8 cellular contexts compared by ENCODE assay signal in the genomic region with DNA sequence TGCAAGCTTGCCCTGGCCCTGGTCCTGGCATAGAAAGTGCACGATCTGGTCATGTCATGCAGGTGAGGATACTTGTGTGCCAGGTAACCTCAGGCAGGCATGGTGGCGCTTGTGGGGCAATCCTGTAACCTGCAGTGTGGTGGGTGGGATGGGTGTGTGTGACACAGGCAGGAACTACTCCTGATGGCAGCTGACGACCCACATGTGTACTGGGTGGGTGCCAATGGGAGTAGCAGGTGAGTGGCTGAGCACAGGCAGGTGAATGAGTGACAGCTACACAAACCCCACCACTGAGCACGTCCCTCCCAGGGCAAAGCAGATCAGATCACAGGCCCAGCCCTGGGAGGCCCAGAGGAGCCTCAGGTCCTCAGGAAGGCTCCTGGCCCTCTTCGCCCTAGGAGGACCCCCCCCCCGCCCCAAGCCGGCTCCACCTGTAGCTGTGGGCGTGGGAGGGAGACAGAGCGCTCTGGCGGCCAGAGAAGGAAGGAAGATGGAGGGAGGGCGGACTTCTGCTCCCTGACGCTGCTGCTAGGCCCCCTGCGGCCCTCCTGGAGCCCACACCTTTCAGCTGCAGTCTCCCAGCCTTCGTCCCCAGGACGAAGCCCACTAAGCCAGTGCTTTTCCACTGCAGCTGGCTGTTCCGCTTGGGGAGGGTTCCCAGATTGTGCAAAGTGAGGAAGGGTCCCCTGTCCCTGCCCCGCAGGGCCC. TPM values are rescaled to one million over a fixed set of nuclear protein-coding genes. Genes with fewer than 3 reads are reported as not detected.
DNase-seq lines count a peak whose midpoint lies in the region; ATAC-seq and TF ChIP-seq lines count a peak whose summit lies in the region.

No MANE protein-coding gene starts in this region.

- intact Hi-C loops in A673 (cut with micrococcal nuclease; ENCODE audit: unreplicated experiment), result no loop called here
- intact Hi-C loops in mucosa of descending colon (cut with DNase I, micrococcal nuclease), result no loop called here

- no peaks in the 10 kb centered on the region for H3K27me3 ChIP-seq in A673 (replicated peaks; ENCODE audit: insufficient read depth, low read depth, low read length, poor library complexity)
- H3K27me3 ChIP-seq in brain microvascular endothelial cell (replicated peaks), result no peaks in the 10 kb centered on the region

- no peaks in the 10 kb centered on the region for H3K4me1 ChIP-seq in A673 (ENCODE audit: insufficient read depth, low read length, poor library complexity, severe bottlenecking)
- peaks cover 14% of the 10 kb centered on the region for H3K4me1 ChIP-seq in HEK293 (ENCODE audit: control insufficient read depth, insufficient read depth, low read length)
- H3K4me1 ChIP-seq in mucosa of descending colon (ENCODE audit: low read depth), result peaks cover 11% of the 10 kb centered on the region

- CTCF ChIA-PET in A673 (lab: Charles Lee) (no interaction called here), HEK293 (lab: Yijun Ruan, JAX) (interaction anchor here (0.8 kb wide), 1 partner anchor 233 kb away, joined by 4 read pairs; no protein-coding TSS in a partner anchor)

- TF ChIP-seq CTCF in A673 (conservative IDR thresholded peaks at IDR 0.05; ENCODE audit: low read depth, low read length) (no peak), HEK293 (tag by site-specific recombination; IDR thresholded peaks at IDR 0.05) (no peak), brain microvascular endothelial cell (IDR thresholded peaks at IDR 0.05; ENCODE audit: low read depth, low read length, missing control alignments) (no peak), mucosa of descending colon (IDR thresholded peaks at IDR 0.05) (no peak)

- no peak for DNase-seq in A673 (ENCODE audit: low spot score)
- no peak for DNase-seq in brain microvascular endothelial cell
- DNase-seq in mucosa of descending colon, result peak in 2 of 3 donors; percentile 27 to 45
- DNase-seq in dermis blood vessel endothelial cell, result no peak
- no peak for DNase-seq in stimulated activated CD4-positive, alpha-beta T cell treated with anti-CD3 and anti-CD28 coated beads, Interleukin-2, amount 100 ng/mL, for 24 hours
- DNase-seq in NCI-H2171 treated with DMSO at 0.1 percent for 48 hours (lab: John Stamatoyannopoulos, UW), result no peak

- POLR2A ChIA-PET in A673 (lab: Charles Lee; ENCODE audit: low non-redundant PET), result no interaction called here
- POLR2A ChIA-PET in HEK293 (lab: Yijun Ruan, JAX), result interaction anchor here (1.0 to 2.2 kb wide), 4 partner anchors 40 to 194 kb away, joined by 3 to 24 read pairs (median 8); partner anchors contain the start of genes SCGB2B2, ZNF30 and ZNF302

- H3K9me3 ChIP-seq in A673 (ENCODE audit: low read depth, low read length, poor library complexity, severe bottlenecking), result no peaks in the 10 kb centered on the region
- H3K9me3 ChIP-seq in HEK293 (ENCODE audit: control insufficient read depth, insufficient read depth, low read depth, low read length), result peaks cover 2% of the 10 kb centered on the region; the same call in 1 of the 2 replicates
- peaks cover 7% of the 10 kb centered on the region for H3K9me3 ChIP-seq in mucosa of descending colon

- ATAC-seq in mucosa of descending colon (no peak), GM21786 (IDR thresholded peaks at IDR 0.05; ENCODE audit: unreplicated experiment) (no peak)

- H3K4me3 ChIP-seq in A673 (ENCODE audit: low read depth, low read length, poor library complexity, severe bottlenecking) (peak overlapping the region; percentile 74), HEK293 (ENCODE audit: low read depth, low read length) (no peak overlapping the region), brain microvascular endothelial cell (ENCODE audit: low read depth, low read length) (peak overlapping the region; percentile 5), mucosa of descending colon (no peak overlapping the region)

- no peaks in the 10 kb centered on the region for H3K36me3 ChIP-seq in A673 (ENCODE audit: insufficient read depth, low read length, poor library complexity, severe bottlenecking)
- H3K36me3 ChIP-seq in HEK293 (ENCODE audit: control insufficient read depth in 2 of 2, insufficient read depth in 1 of 2, low read length in 2 of 2), result peaks cover 21 to 23% of the 10 kb centered on the region in 2 experiments
- H3K36me3 ChIP-seq in brain microvascular endothelial cell (replicated peaks), result no peaks in the 10 kb centered on the region
- no peaks in the 10 kb centered on the region for H3K36me3 ChIP-seq in mucosa of descending colon (ENCODE audit: low read depth)

- BruUV-seq in A673 (replicated peaks; lab: Mats Ljungman, UMichigan), result no TSS peak

- in situ Hi-C loops in brain microvascular endothelial cell (cut with HindIII; ENCODE audit: low pct_ligation_motif_present, low sequenced_read_pairs), result no loop called here

- H3K27ac ChIP-seq in A673 (ENCODE audit: low read depth, low read length, poor library complexity, severe bottlenecking) (no peak overlapping the region), HEK293 (ENCODE audit: extremely low read depth, low read depth, low read length) (no peak overlapping the region), brain microvascular endothelial cell (no peak overlapping the region)

TF ChIP-seq in HEK293, 187 proteins besides CTCF, POLR2A, EP300 and RAD21:
- TF ChIP-seq, protein P1, sequence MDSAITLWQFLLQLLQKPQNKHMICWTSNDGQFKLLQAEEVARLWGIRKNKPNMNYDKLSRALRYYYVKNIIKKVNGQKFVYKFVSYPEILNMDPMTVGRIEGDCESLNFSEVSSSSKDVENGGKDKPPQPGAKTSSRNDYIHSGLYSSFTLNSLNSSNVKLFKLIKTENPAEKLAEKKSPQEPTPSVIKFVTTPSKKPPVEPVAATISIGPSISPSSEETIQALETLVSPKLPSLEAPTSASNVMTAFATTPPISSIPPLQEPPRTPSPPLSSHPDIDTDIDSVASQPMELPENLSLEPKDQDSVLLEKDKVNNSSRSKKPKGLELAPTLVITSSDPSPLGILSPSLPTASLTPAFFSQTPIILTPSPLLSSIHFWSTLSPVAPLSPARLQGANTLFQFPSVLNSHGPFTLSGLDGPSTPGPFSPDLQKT (IDR thresholded peaks at IDR 0.05; ENCODE audit: borderline replicate concordance, low read depth, low read length), result no peak
- TF ChIP-seq GLIS1 (tag by site-specific recombination; IDR thresholded peaks at IDR 0.05), result peak; percentile 25; the same call in 1 of the 2 replicates
- peak; percentile 52 for TF ChIP-seq GLIS2 (tag by site-specific recombination; IDR thresholded peaks at IDR 0.05)
- 0 out of 2 replicates have a peak, but pooled peaks have one; percentile 36 for TF ChIP-seq ZNF473 (tag by site-specific recombination; IDR thresholded peaks at IDR 0.05)
- TF ChIP-seq ZNF292 (tag by site-specific recombination; IDR thresholded peaks at IDR 0.05; ENCODE audit: borderline replicate concordance, low read depth), result no peak
- peak; percentile 89 for TF ChIP-seq SCRT2 (tag by site-specific recombination; IDR thresholded peaks at IDR 0.05)

RNA-seq across cellular contexts. Expression of gene ZNF181, which starts 1.3 kb away (rescaled TPM):
- 6.7 and 8.2 TPM in 2 replicates for total RNA-seq in A673 (2021)
- total RNA-seq in mucosa of descending colon, result 10 to 100 TPM in 1 of 3 donors, 1 to 10 TPM in 2; 6.6 to 16.1 (median 8.4) TPM
- total RNA-seq in dermis blood vessel endothelial cell, result 16.7 and 17.2 TPM in 2 replicates

RNA-seq across cellular contexts. Expression of gene ZNF599, which starts 40.3 kb away (rescaled TPM):
- total RNA-seq in A673 (2021), result 6.0 and 8.0 TPM in 2 replicates
- total RNA-seq in mucosa of descending colon, result 1 to 10 TPM; 3.3 to 6.1 (median 3.9) TPM
- total RNA-seq in dermis blood vessel endothelial cell, result 6.3 and 8.7 TPM in 2 replicates

RNA-seq across cellular contexts. Expression of gene ZNF302, which starts 55.2 kb away (rescaled TPM):
- total RNA-seq in A673 (2021) (24.1 and 27.7 TPM in 2 replicates), mucosa of descending colon (10 to 100 TPM; 16.5 to 33.8 (median 20.0) TPM), dermis blood vessel endothelial cell (15.8 and 19.4 TPM in 2 replicates)

RNA-seq across cellular contexts. Expression of gene SCGB2B2, which starts 55.7 kb away (rescaled TPM):
- 0.24 and 0.28 TPM in 2 replicates for total RNA-seq in A673 (2021)
- 1 to 10 TPM in 2 of 3 donors, under 1 TPM in 1; 0.24 to 1.3 (median 1.1) TPM for total RNA-seq in mucosa of descending colon
- not detected in 2 replicates for total RNA-seq in dermis blood vessel endothelial cell

Comparison
In these comparisons a context has a peak if more than half of its experiments do, and no peak if none do; other contexts are left out.
1. DNase-seq: peak in mucosa of descending colon (2 of 3); none in A673 (single experiment), brain microvascular endothelial cell (single experiment), dermis blood vessel endothelial cell (single experiment), stimulated activated CD4-positive, alpha-beta T cell treated with anti-CD3 and anti-CD28 coated beads, Interleukin-2, amount 100 ng/mL, for 24 hours (0 of 2) and NCI-H2171 treated with DMSO at 0.1 percent for 48 hours (single experiment).
2. H3K4me3 ChIP-seq: peak in A673 (single experiment) and brain microvascular endothelial cell (single experiment); none in HEK293 (single experiment) and mucosa of descending colon (single experiment).